In genomic region chr14:27642251-27642866, GRCh38 we compare ENCODE assay signal across 34 cellular contexts.
"Had no signal": no experiment of that assay in that cellular context is flagged by ENCODE, and none has a peak within 500 bp of the region (broad histone marks: within the 10 kb centered on the region; RNA-seq: fewer than 3 reads in every experiment).

No MANE protein-coding gene starts in this region.

- H3K36me3 ChIP-seq: MG63 had no signal

- H3K27me3 ChIP-seq: MG63 had no signal

- H3K27ac ChIP-seq: KMS-11 had no signal

- H3K4me3 ChIP-seq: MG63 had no signal

- DNase-seq: Karpas-422, Kasumi-1, MG63, MM.1S, MV-4-11, NCI-H1048, NCI-H1092, NCI-H1092 treated with DMSO at 0.1 percent for 48 hours, NCI-H1105, NCI-H1105 treated with DMSO at 0.1 percent for 48 hours, NCI-H1417, NCI-H1417 treated with DMSO at 0.1 percent for 48 hours, NCI-H1436, NCI-H1436 treated with DMSO at 0.1 percent for 48 hours, NCI-H146, NCI-H1694, NCI-H1694 treated with DMSO at 0.1 percent for 48 hours, NCI-H187, NCI-H187 treated with DMSO at 0.1 percent for 48 hours, NCI-H1930, NCI-H2029, NCI-H2029 treated with DMSO at 0.1 percent for 48 hours, NCI-H2081, NCI-H2081 treated with DMSO at 0.1 percent for 48 hours, NCI-H2107, NCI-H2171, NCI-H2171 treated with DMSO at 0.1 percent for 48 hours, NCI-H2227 treated with DMSO at 0.1 percent for 48 hours, NCI-H226, NCI-H345, NCI-H446, NCI-H446 treated with DMSO at 0.1 percent for 48 hours, NCI-H510A had no signal

- H3K4me2 ChIP-seq: KMS-11 had no signal

- H3K9me3 ChIP-seq: MG63 had no signal

- H3K9ac ChIP-seq: KMS-11 had no signal
